In genomic region chr4:57102050-57102564, GRCh38 we compare ENCODE assay signal across 7 cellular contexts. TPM values are rescaled to one million over a fixed set of nuclear protein-coding genes. Genes with fewer than 3 reads are reported as not detected.
DNase-seq lines count a peak whose midpoint lies in the region; ATAC-seq and TF ChIP-seq lines count a peak whose summit lies in the region.

No MANE protein-coding gene starts in this region.

- H3K9ac ChIP-seq in SK-N-SH, result peak overlapping the region; percentile 13; the same call in 1 of the 2 replicates

- H3K9me3 Mint-ChIP-seq in activated T-cell treated with anti-CD3 and anti-CD28 coated beads, Interleukin-2, amount 50 U/mL, for 72 hours, result no peaks in the 10 kb centered on the region

- no peak for TF ChIP-seq RAD21 in SK-N-SH (IDR thresholded peaks at IDR 0.05; ENCODE audit: low read length)

- H3K4me2 ChIP-seq in SK-N-SH, result peak overlapping the region; percentile 10; the same call in 1 of the 2 replicates

- no peak for TF ChIP-seq EP300 in SK-N-SH (IDR thresholded peaks at IDR 0.05; ENCODE audit: borderline replicate concordance in 1 of 2, low read depth in 1 of 2, low read length in 1 of 2)

- H4K20me1 ChIP-seq in SK-N-SH (ENCODE audit: insufficient read depth), result no peaks in the 10 kb centered on the region

- peaks cover 15% of the 10 kb centered on the region for H3K27me3 Mint-ChIP-seq in activated T-cell treated with anti-CD3 and anti-CD28 coated beads, Interleukin-2, amount 50 U/mL, for 72 hours (ENCODE audit: low read depth)

- ATAC-seq in activated T-cell treated with anti-CD3 and anti-CD28 coated beads, Interleukin-2, amount 50 U/mL, for 72 hours (replicated peaks in 1 of 2), result no peak

- no peaks in the 10 kb centered on the region for H3K79me2 ChIP-seq in SK-N-SH (ENCODE audit: insufficient read depth)

- intact Hi-C loops in uterus (cut with DNase I; ENCODE audit: low total_unique reads), result no loop called here

- H3K36me3 Mint-ChIP-seq in activated T-cell treated with anti-CD3 and anti-CD28 coated beads, Interleukin-2, amount 50 U/mL, for 72 hours (ENCODE audit: insufficient read depth in 2 of 2), result no peaks in the 10 kb centered on the region

- WGBS in SK-N-SH (ENCODE audit: low lambda C conversion rate), result 22% methylated on average over 4 of the region's 4 CpGs

- TF ChIP-seq CTCF in SK-N-SH (IDR thresholded peaks at IDR 0.05) (no peak), uterus (IDR thresholded peaks at IDR 0.05) (no peak)

- no peaks in the 10 kb centered on the region for H3K4me1 Mint-ChIP-seq in activated T-cell treated with anti-CD3 and anti-CD28 coated beads, Interleukin-2, amount 50 U/mL, for 72 hours (ENCODE audit: low read depth)

- no peak overlapping the region for H3K27ac Mint-ChIP-seq in activated T-cell treated with anti-CD3 and anti-CD28 coated beads, Interleukin-2, amount 50 U/mL, for 72 hours

- TF ChIP-seq POLR2A in uterus (IDR thresholded peaks at IDR 0.05), result no peak

- peaks cover 21% of the 10 kb centered on the region for H3F3A ChIP-seq in SK-N-SH (replicated peaks; ENCODE audit: insufficient read depth)

- H3K27me3 ChIP-seq in SK-N-SH (ENCODE audit: insufficient read depth) (no peaks in the 10 kb centered on the region), muscle layer of duodenum (ENCODE audit: low read depth, low read length) (no peaks in the 10 kb centered on the region), uterus (no peaks in the 10 kb centered on the region)

- no peak for DNase-seq in SK-N-SH
- DNase-seq in fibroblast of peridontal ligament (ENCODE audit: extremely low read depth), result peak; percentile 92
- DNase-seq in uterus, result peak; percentile 68 to 80
- DNase-seq in T1000 (lab: John Stamatoyannopoulos, UW), result no peak
- no peak for DNase-seq in activated T-cell treated with anti-CD3 and anti-CD28 coated beads, Interleukin-2, amount 50 U/mL, for 72 hours
- DNase-seq in NCI-H146 treated with DMSO at 0.1 percent for 48 hours (lab: John Stamatoyannopoulos, UW; ENCODE audit: unreplicated experiment), result no peak

- H3K4me3 ChIP-seq in SK-N-SH (ENCODE audit: low read depth in 2 of 2, low read length in 1 of 2), result no peak overlapping the region
- peak overlapping the region in 1 of 2 donors; percentile 9 for H3K4me3 ChIP-seq in muscle layer of duodenum (ENCODE audit: low read depth in 1 of 2, low read length in 2 of 2)
- no peak overlapping the region for H3K4me3 ChIP-seq in uterus

- no peaks in the 10 kb centered on the region for H3K9me3 ChIP-seq in SK-N-SH
- H3K9me3 ChIP-seq in muscle layer of duodenum (ENCODE audit: control insufficient read depth in 1 of 2, low read length in 2 of 2), result no peaks in the 10 kb centered on the region
- H3K9me3 ChIP-seq in uterus, result no peaks in the 10 kb centered on the region

- H3K4me3 Mint-ChIP-seq in activated T-cell treated with anti-CD3 and anti-CD28 coated beads, Interleukin-2, amount 50 U/mL, for 72 hours, result no peak overlapping the region

- peak overlapping the region; percentile 35; the same call in 1 of the 2 replicates for H2AFZ ChIP-seq in SK-N-SH (ENCODE audit: low read depth)

- H3K9me2 ChIP-seq in SK-N-SH, result no peaks in the 10 kb centered on the region

- CTCF ChIA-PET in SK-N-SH (lab: Yijun Ruan, JAX), result interaction anchor here (0.5 to 3.6 kb wide), 4 partner anchors 8 to 64 kb away, joined by 3 to 16 read pairs (median 10); partner anchors contain the start of gene IGFBP7

- POLR2A ChIA-PET in SK-N-SH (lab: Yijun Ruan, JAX), result no interaction called here

- peak overlapping the region; percentile 59 to 84 for H3K27ac ChIP-seq in SK-N-SH (ENCODE audit: low read depth in 2 of 2, low read length in 1 of 2)
- peak overlapping the region; percentile 92 for H3K27ac ChIP-seq in muscle layer of duodenum (ENCODE audit: low read length)
- peak overlapping the region; percentile 79 to 86 for H3K27ac ChIP-seq in uterus

- no peaks in the 10 kb centered on the region for H3K36me3 ChIP-seq in SK-N-SH (replicated peaks in 1 of 2; ENCODE audit: control insufficient read depth in 1 of 2, insufficient read depth in 2 of 2, low read length in 1 of 2)
- no peaks in the 10 kb centered on the region for H3K36me3 ChIP-seq in muscle layer of duodenum (ENCODE audit: control insufficient read depth in 1 of 2, insufficient read depth in 2 of 2, low read length in 2 of 2)
- H3K36me3 ChIP-seq in uterus, result no peaks in the 10 kb centered on the region

- peaks cover 11 to 29% of the 10 kb centered on the region in 2 experiments; a peak in 3 of 4 replicates for H3K4me1 ChIP-seq in SK-N-SH (ENCODE audit: control insufficient read depth in 1 of 2, insufficient read depth in 2 of 2, low read depth in 1 of 2, low read length in 1 of 2)
- peaks cover 3 to 41% of the 10 kb centered on the region in 2 donors for H3K4me1 ChIP-seq in muscle layer of duodenum (ENCODE audit: control insufficient read depth in 1 of 2, insufficient read depth in 2 of 2, low read length in 2 of 2)
- peaks cover 11 to 24% of the 10 kb centered on the region in 2 donors for H3K4me1 ChIP-seq in uterus

TF ChIP-seq in SK-N-SH, 30 proteins besides CTCF, POLR2A, EP300 and RAD21 (continues in another document):
- TF ChIP-seq NRF1 (IDR thresholded peaks at IDR 0.05; ENCODE audit: low read depth, low read length) (no peak), ZBTB33 (IDR thresholded peaks at IDR 0.05; ENCODE audit: borderline replicate concordance, low read depth) (no peak), SIN3A (IDR thresholded peaks at IDR 0.05; ENCODE audit: borderline replicate concordance, low read depth, low read length) (no peak), USF1 (IDR thresholded peaks at IDR 0.05; ENCODE audit: borderline replicate concordance, low read depth) (no peak), FOXJ3 (CRISPR knock-in tag; IDR thresholded peaks at IDR 0.05) (no peak), GATA2 (CRISPR knock-in tag; IDR thresholded peaks at IDR 0.05) (no peak), REST (IDR thresholded peaks at IDR 0.05; ENCODE audit: low read depth, low read length) (no peak), YY1 (IDR thresholded peaks at IDR 0.05; ENCODE audit: low read depth) (no peak), RCOR1 (IDR thresholded peaks at IDR 0.05; ENCODE audit: low read length) (no peak), USF2 (IDR thresholded peaks at IDR 0.05; ENCODE audit: borderline replicate concordance, low read depth, low read length) (no peak), FOSL2 (IDR thresholded peaks at IDR 0.05; ENCODE audit: borderline replicate concordance, low read depth) (no peak)

RNA-seq across cellular contexts. Expression of gene IGFBP7, which starts 8.1 kb away (rescaled TPM):
- 0.38 and 0.71 TPM in 2 replicates for polyA plus RNA-seq in SK-N-SH (2012; rRNA removed)
- 0.39 and 0.67 TPM in 2 replicates for polyA plus RNA-seq in SK-N-SH (2012; cell fraction: cytosol; rRNA removed)
- polyA plus RNA-seq in SK-N-SH (2012; cell fraction: nucleus; rRNA removed), result 0.77 and 1.4 TPM in 2 replicates
- total RNA-seq in uterus, result 1,000 to 10,000 TPM in 1 of 4 donors, 100 to 1,000 TPM in 3; 225 to 1,715 (median 711) TPM
- total RNA-seq in activated T-cell treated with anti-CD3 and anti-CD28 coated beads, Interleukin-2, amount 50 U/mL, for 72 hours, result not detected

Comparison
In these comparisons a context has a peak if more than half of its experiments do, and no peak if none do; other contexts are left out.
1. DNase-seq: peak in fibroblast of peridontal ligament (single experiment) and uterus (2 of 2); none in SK-N-SH (single experiment), T1000 (single experiment), activated T-cell treated with anti-CD3 and anti-CD28 coated beads, Interleukin-2, amount 50 U/mL, for 72 hours (0 of 2) and NCI-H146 treated with DMSO at 0.1 percent for 48 hours (single experiment).
2. RNA of gene IGFBP7, which starts 8.1 kb away (total RNA-seq): 225 to 1,715 TPM in uterus; not detected in activated T-cell treated with anti-CD3 and anti-CD28 coated beads, Interleukin-2, amount 50 U/mL, for 72 hours; every median in the first group is over 100 times any median in the second.
3. Peak in every context shown above with its lines, with median percentiles within 50 percentile points of each other: H3K27ac ChIP-seq.